ENCODE assay signal across 9 cellular contexts in the genomic region with DNA sequence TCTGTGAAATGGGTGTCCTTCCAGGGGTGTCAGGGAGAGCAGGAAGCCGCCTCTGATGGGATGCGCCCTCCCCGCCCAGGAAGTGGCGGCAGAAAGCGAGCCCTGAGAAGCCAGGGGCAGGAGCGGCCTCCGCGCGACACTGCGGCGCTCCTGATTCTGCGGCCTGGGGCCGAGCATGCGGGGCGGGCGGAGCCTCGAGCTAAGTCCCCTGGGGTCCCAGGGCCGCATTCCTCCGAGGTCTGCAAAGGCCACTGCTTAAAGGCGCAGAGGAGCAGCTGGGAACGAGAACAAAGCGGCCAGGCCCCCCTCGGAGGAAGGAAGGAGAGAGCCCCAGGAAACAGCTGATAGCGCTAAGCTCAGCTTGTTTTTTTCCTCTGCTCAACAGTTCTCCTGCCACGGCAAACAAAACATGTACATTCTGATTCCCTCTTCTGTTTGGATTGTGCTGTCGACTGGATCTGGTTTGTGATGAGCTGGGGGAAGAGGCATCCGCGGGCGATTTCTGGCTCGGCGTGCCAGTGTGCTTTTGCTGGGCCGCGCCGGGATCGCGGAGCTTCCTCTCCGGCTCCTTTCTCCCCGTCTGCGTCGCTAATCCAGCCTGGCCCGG. TPM values are rescaled to one million over a fixed set of nuclear protein-coding genes. Genes with fewer than 3 reads are reported as not detected.
A peak's percentile ranks its signal among the peaks of the same experiment; 100 is the strongest.
DNase-seq lines count a peak whose midpoint lies in the region; ATAC-seq and TF ChIP-seq lines count a peak whose summit lies in the region.
"Had no signal": no experiment of that assay in that cellular context is flagged by ENCODE, and none has a peak within 500 bp of the region (broad histone marks: within the 10 kb centered on the region; RNA-seq: fewer than 3 reads in every experiment).

No MANE protein-coding gene starts in this region.

- in situ Hi-C loops in G401 (cut with HindIII; ENCODE audit: low sequenced_read_pairs), result no loop called here

- peak; percentile 32 for DNase-seq in G401 (ENCODE audit: low spot score)
- peak; percentile 71 for DNase-seq in activated CD8-positive, alpha-beta memory T cell treated with anti-CD3 and anti-CD28 coated beads, Interleukin-2, amount 50 U/mL, for 48 hours
- DNase-seq in esophagus squamous epithelium (lab: John Stamatoyannopoulos, UW), result no peak
- DNase-seq in testis, result peak; percentile 59
- no peak for DNase-seq in NCI-H1930 (lab: John Stamatoyannopoulos, UW)
- no peak for DNase-seq in NCI-H1048 (lab: John Stamatoyannopoulos, UW)

- H3K27me3 ChIP-seq in esophagus squamous epithelium (no peaks in the 10 kb centered on the region), muscle layer of colon (ENCODE audit: control insufficient read depth in 1 of 2, insufficient read depth in 2 of 2, low read length in 2 of 2) (no peaks in the 10 kb centered on the region), testis (no peaks in the 10 kb centered on the region)

- TF ChIP-seq CTCF in esophagus squamous epithelium (IDR thresholded peaks at IDR 0.05) (no peak), testis (IDR thresholded peaks at IDR 0.05) (no peak)

- H3K36me3 ChIP-seq in esophagus squamous epithelium (no peaks in the 10 kb centered on the region), muscle layer of colon (ENCODE audit: insufficient read depth, low read length) (no peaks in the 10 kb centered on the region), testis (ENCODE audit: low read depth, missing control alignments) (no peaks in the 10 kb centered on the region)

- H3K4me3 ChIP-seq in esophagus squamous epithelium, result peak overlapping the region; percentile 18 to 62 (median 38)
- H3K4me3 ChIP-seq in muscle layer of colon (ENCODE audit: low read depth in 1 of 2, low read length in 2 of 2), result peak overlapping the region; percentile 21 to 53
- H3K4me3 ChIP-seq in testis, result peak overlapping the region; percentile 41 to 51

- H3K27ac ChIP-seq in esophagus squamous epithelium (peak overlapping the region; percentile 78 to 91 (median 86)), muscle layer of colon (ENCODE audit: low read depth, low read length) (peak overlapping the region; percentile 90), testis (peak overlapping the region; percentile 73 to 95)

- TF ChIP-seq POLR2A in esophagus squamous epithelium (IDR thresholded peaks at IDR 0.05) (peak in 1 of 4 donors; percentile 23), testis (IDR thresholded peaks at IDR 0.05) (no peak)

- ATAC-seq in HG03354 (IDR thresholded peaks at IDR 0.05; ENCODE audit: poor library complexity, severe bottlenecking, unreplicated experiment), result peak; percentile 28

- intact Hi-C loops in esophagus squamous epithelium (cut with DNase I) (no loop called here), testis (cut with DNase I; ENCODE audit: low total_unique reads) (no loop called here)

- H3K9ac ChIP-seq in muscle layer of colon (ENCODE audit: low read length), result peak overlapping the region; percentile 49

- 0 to 11% methylated on average over 9 to 16 of the region's 41 CpGs for WGBS in esophagus squamous epithelium, 2 donors
- WGBS in testis, 2 donors, result 1 to 2% methylated on average over 19 to 41 of the region's 41 CpGs

- peaks cover 26 to 55% (median 34%) of the 10 kb centered on the region in 3 donors for H3K4me1 ChIP-seq in esophagus squamous epithelium
- peaks cover 41% of the 10 kb centered on the region for H3K4me1 ChIP-seq in muscle layer of colon (ENCODE audit: insufficient read depth, low read length)
- H3K4me1 ChIP-seq in testis, result peaks cover 25% of the 10 kb centered on the region

- H3K9me3 ChIP-seq in esophagus squamous epithelium (no peaks in the 10 kb centered on the region), muscle layer of colon (ENCODE audit: low read length) (no peaks in the 10 kb centered on the region), testis (no peaks in the 10 kb centered on the region)

RNA-seq across cellular contexts. Expression of gene GRK7, which starts 34.1 kb away (rescaled TPM):
- not detected in 2 replicates for total RNA-seq in G401 (2014; rRNA removed; shearing (Covaris generic))
- total RNA-seq in esophagus squamous epithelium (under 1 TPM in 1 of 4 donors, not detected in 3; 0.08 TPM), testis (under 1 TPM in 1 of 2 donors, not detected in 1; 0.31 TPM)
- 0.12 TPM for polyA plus RNA-seq in testis (ENCODE audit: insufficient read depth, low read depth, low replicate concordance)
- total RNA-seq: HT1080 had no signal

RNA-seq across cellular contexts. Expression of gene RNF7, which starts 59.2 kb away (rescaled TPM):
- 108 and 124 TPM in 2 replicates for total RNA-seq in G401 (2014; rRNA removed; shearing (Covaris generic))
- total RNA-seq in esophagus squamous epithelium (100 to 1,000 TPM in 2 of 4 donors, 10 to 100 TPM in 2; 54.4 to 103 (median 92.4) TPM), testis (10 to 100 TPM; 60.7 to 69.9 TPM)
- polyA plus RNA-seq in testis (ENCODE audit: insufficient read depth, low read depth, low replicate concordance), result 122 TPM

Comparison
In these comparisons a context has a peak if more than half of its experiments do, and no peak if none do; other contexts are left out.
1. DNase-seq: peak in G401 (single experiment), activated CD8-positive, alpha-beta memory T cell treated with anti-CD3 and anti-CD28 coated beads, Interleukin-2, amount 50 U/mL, for 48 hours (single experiment) and testis (single experiment); none in esophagus squamous epithelium (single experiment), NCI-H1930 (0 of 2) and NCI-H1048 (single experiment).
2. Peak in every context shown above with its lines, with median percentiles within 50 percentile points of each other: H3K27ac ChIP-seq and H3K4me3 ChIP-seq.